Comparison of ENCODE assay signal across 1 cellular context in the genomic region with DNA sequence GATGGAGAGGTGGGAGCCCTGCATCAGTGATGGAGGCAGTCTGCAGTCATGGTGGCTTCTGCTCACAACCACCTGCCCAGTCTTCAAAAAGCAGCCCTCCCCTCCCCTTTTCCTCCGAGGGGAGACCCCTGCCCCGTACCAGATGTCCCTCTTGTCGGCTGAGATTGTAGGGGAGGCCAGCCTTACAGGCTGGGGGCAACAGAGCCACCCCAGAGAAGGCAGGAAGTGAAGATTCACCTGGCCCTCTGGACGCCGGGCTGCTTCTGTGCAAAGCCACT.
TF ChIP-seq lines count a peak whose summit lies in the region.

No MANE protein-coding gene starts in this region.

TF ChIP-seq in IMR-90, 13 proteins besides CTCF, POLR2A, EP300 and RAD21:
- TF ChIP-seq MXI1 (IDR thresholded peaks at IDR 0.05; ENCODE audit: borderline replicate concordance, low read depth, low read length): no peak
- no peak for TF ChIP-seq MAFK (IDR thresholded peaks at IDR 0.05; ENCODE audit: low read depth, low read length)
- TF ChIP-seq CEBPB (IDR thresholded peaks at IDR 0.05; ENCODE audit: low read depth, low read length): no peak
- TF ChIP-seq, protein P1, sequence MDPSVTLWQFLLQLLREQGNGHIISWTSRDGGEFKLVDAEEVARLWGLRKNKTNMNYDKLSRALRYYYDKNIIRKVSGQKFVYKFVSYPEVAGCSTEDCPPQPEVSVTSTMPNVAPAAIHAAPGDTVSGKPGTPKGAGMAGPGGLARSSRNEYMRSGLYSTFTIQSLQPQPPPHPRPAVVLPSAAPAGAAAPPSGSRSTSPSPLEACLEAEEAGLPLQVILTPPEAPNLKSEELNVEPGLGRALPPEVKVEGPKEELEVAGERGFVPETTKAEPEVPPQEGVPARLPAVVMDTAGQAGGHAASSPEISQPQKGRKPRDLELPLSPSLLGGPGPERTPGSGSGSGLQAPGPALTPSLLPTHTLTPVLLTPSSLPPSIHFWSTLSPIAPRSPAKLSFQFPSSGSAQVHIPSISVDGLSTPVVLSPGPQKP (IDR thresholded peaks at IDR 0.05; ENCODE audit: borderline replicate concordance, low read depth, low read length): no peak
- TF ChIP-seq MAZ (IDR thresholded peaks at IDR 0.05; ENCODE audit: borderline replicate concordance, low read depth, low read length): no peak
TF ChIP-seq in IMR-90: peak in this region for 0.
